1 cellular context compared by ENCODE assay signal in the genomic region with DNA sequence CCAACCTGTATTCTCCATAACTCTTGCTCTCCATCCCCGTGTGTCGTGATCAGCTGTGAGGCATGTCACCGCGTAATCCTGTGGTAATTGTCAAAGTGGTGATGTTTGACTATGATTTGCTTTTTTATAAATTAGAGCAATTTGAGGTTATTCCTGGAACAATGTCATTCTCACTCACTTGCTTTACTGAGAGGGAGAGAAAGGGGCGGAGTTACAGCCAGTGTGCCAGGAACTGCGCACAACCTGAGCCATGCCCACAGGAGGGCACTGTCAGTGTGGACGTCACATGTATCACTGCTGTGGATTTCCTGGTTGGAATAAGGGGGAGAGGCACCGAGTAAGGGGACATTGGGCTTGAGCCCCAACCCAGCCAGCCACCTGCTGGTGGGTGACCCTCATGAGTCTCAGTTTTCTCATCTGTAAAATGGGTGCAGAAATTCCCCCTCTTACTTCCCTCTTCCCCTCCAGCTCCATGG.
TF ChIP-seq lines count a peak whose summit lies in the region.

No MANE protein-coding gene starts in this region.

TF ChIP-seq in K562, 482 proteins besides CTCF, POLR2A, EP300 and RAD21 (continued from another document):
- TF ChIP-seq, protein P1, sequence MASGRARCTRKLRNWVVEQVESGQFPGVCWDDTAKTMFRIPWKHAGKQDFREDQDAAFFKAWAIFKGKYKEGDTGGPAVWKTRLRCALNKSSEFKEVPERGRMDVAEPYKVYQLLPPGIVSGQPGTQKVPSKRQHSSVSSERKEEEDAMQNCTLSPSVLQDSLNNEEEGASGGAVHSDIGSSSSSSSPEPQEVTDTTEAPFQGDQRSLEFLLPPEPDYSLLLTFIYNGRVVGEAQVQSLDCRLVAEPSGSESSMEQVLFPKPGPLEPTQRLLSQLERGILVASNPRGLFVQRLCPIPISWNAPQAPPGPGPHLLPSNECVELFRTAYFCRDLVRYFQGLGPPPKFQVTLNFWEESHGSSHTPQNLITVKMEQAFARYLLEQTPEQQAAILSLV (tag; IDR thresholded peaks at IDR 0.05), result peak; percentile 8; the same call in 1 of the 2 replicates
- TF ChIP-seq PTTG1 (tag; IDR thresholded peaks at IDR 0.05; ENCODE audit: low read depth), result no peak
- TF ChIP-seq POLR2B (IDR thresholded peaks at IDR 0.05; ENCODE audit: low read depth, partially characterized antibody), result no peak
- peak; percentile 82 for TF ChIP-seq CHD4 (IDR thresholded peaks at IDR 0.05; ENCODE audit: insufficient read depth, insufficient replicate concordance, low read depth, low read length, poor library complexity, severe bottlenecking)
- no peak for TF ChIP-seq KLF10 (CRISPR knock-in tag; IDR thresholded peaks at IDR 0.05)
- peak; percentile 87; the same call in 1 of the 2 replicates for TF ChIP-seq ADNP (tag; IDR thresholded peaks at IDR 0.05)
- no peak for TF ChIP-seq NFYB (IDR thresholded peaks at IDR 0.05; ENCODE audit: extremely low read depth, insufficient read length)
- peak; percentile 90 for TF ChIP-seq BCOR (IDR thresholded peaks at IDR 0.05)
- no peak for TF ChIP-seq HDAC6 (IDR thresholded peaks at IDR 0.05; ENCODE audit: low read depth, low read length)
- TF ChIP-seq GABPB2 (CRISPR knock-in tag; conservative IDR thresholded peaks at IDR 0.05), result no peak
- peak; percentile 56; the same call in 1 of the 2 replicates for TF ChIP-seq TFAP4 (CRISPR knock-in tag; IDR thresholded peaks at IDR 0.05; ENCODE audit: borderline replicate concordance)
- no peak for TF ChIP-seq GTF2B (IDR thresholded peaks at IDR 0.05; ENCODE audit: extremely low read depth, insufficient read length)
- peak; percentile 95 for TF ChIP-seq RBM25 (IDR thresholded peaks at IDR 0.05; ENCODE audit: low read depth, low read length, severe bottlenecking)
- no peak for TF ChIP-seq CGGBP1 (CRISPR knock-in tag; IDR thresholded peaks at IDR 0.05)
- no peak for TF ChIP-seq ETS1 (conservative IDR thresholded peaks at IDR 0.05; ENCODE audit: control insufficient read depth, low read depth, low read length)
- 0 out of 2 replicates have a peak, but pooled peaks have one; percentile 71 for TF ChIP-seq PTBP1 (IDR thresholded peaks at IDR 0.05; ENCODE audit: low read depth, low read length)
